In the genomic region with DNA sequence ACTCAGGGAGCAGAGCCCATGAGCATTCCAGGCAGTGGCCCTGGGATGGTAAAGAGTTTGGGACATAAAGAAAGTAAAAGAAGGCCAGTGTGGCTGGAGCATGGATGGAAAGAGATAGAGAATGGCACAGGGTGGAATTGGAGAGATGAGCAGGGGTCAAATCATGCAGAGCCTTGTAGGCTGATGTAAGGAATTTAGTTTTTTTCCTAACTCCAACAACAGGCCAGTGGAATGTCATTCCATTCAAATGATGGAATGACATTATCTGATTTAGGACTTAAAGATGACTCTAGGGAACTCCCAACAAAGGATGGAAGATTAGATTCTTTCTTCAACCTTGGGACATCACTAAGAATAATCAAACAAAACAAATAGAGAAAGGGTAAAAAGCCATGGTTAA, we compare ENCODE assay signal across 2 cellular contexts.
TF ChIP-seq lines count a peak whose summit lies in the region.

No MANE protein-coding gene starts in this region.

TF ChIP-seq in IMR-90, 13 proteins besides CTCF, POLR2A, EP300 and RAD21:
- TF ChIP-seq BHLHE40 (IDR thresholded peaks at IDR 0.05; ENCODE audit: low read depth, low read length) (no peak), NFE2L2 (IDR thresholded peaks at IDR 0.05; ENCODE audit: low read depth, low read length) (no peak), MAZ (IDR thresholded peaks at IDR 0.05; ENCODE audit: borderline replicate concordance, low read depth, low read length) (no peak), RFX5 (IDR thresholded peaks at IDR 0.05; ENCODE audit: low read depth, low read length) (no peak), SMC3 (IDR thresholded peaks at IDR 0.05; ENCODE audit: low read depth, low read length) (no peak), FOS (IDR thresholded peaks at IDR 0.05; ENCODE audit: low read depth, low read length) (no peak), MXI1 (IDR thresholded peaks at IDR 0.05; ENCODE audit: borderline replicate concordance, low read depth, low read length) (no peak), RCOR1 (IDR thresholded peaks at IDR 0.05; ENCODE audit: insufficient replicate concordance, low read length) (no peak), CEBPB (IDR thresholded peaks at IDR 0.05; ENCODE audit: low read depth, low read length) (no peak)
- TF ChIP-seq, protein P1, sequence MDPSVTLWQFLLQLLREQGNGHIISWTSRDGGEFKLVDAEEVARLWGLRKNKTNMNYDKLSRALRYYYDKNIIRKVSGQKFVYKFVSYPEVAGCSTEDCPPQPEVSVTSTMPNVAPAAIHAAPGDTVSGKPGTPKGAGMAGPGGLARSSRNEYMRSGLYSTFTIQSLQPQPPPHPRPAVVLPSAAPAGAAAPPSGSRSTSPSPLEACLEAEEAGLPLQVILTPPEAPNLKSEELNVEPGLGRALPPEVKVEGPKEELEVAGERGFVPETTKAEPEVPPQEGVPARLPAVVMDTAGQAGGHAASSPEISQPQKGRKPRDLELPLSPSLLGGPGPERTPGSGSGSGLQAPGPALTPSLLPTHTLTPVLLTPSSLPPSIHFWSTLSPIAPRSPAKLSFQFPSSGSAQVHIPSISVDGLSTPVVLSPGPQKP (IDR thresholded peaks at IDR 0.05; ENCODE audit: borderline replicate concordance, low read depth, low read length): no peak
- TF ChIP-seq, protein P2, sequence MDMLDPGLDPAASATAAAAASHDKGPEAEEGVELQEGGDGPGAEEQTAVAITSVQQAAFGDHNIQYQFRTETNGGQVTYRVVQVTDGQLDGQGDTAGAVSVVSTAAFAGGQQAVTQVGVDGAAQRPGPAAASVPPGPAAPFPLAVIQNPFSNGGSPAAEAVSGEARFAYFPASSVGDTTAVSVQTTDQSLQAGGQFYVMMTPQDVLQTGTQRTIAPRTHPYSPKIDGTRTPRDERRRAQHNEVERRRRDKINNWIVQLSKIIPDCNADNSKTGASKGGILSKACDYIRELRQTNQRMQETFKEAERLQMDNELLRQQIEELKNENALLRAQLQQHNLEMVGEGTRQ (IDR thresholded peaks at IDR 0.05; ENCODE audit: low read depth, low read length): no peak
TF ChIP-seq in IMR-90: peak in this region for 0.

TF ChIP-seq in HEK293T, 16 proteins besides CTCF, POLR2A, EP300 and RAD21:
- TF ChIP-seq FOXK2 (IDR thresholded peaks at IDR 0.05) (no peak), FOXM1 (IDR thresholded peaks at IDR 0.05; ENCODE audit: borderline replicate concordance) (no peak), HDGF (IDR thresholded peaks at IDR 0.05; ENCODE audit: borderline replicate concordance) (no peak), BHLHE40 (IDR thresholded peaks at IDR 0.05; ENCODE audit: borderline replicate concordance) (no peak)
TF ChIP-seq in HEK293T: peak in this region for 0.
